In the genomic region with DNA sequence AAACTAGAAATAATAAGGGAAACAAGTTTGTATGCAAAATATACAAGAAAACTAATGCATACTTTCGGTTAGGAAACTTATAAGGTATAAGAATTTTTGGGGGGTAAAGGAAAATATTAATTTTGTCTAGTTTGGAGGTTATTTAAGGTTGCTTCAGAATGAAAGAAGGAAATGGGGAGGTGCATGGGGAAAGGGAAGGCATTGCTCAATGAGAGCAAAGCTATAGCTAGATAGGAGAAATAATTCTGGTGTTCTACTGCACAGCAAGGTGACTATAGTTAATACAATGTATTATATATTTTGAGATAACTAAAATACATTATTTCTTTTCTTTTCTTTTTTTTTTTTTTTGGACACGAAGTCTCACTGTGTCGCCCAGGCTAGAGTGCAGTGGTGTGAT, we compare ENCODE assay signal across 26 cellular contexts. TPM values are rescaled to one million over a fixed set of nuclear protein-coding genes. Genes with fewer than 3 reads are reported as not detected.
"Had no signal": no experiment of that assay in that cellular context is flagged by ENCODE, and none has a peak within 500 bp of the region (broad histone marks: within the 10 kb centered on the region; RNA-seq: fewer than 3 reads in every experiment).

No MANE protein-coding gene starts in this region.

- H3K4me3 Mint-ChIP-seq: activated CD4-positive, alpha-beta memory T cell treated with anti-CD3 and anti-CD28 coated beads, Interleukin-2, amount 10 ng/mL, durations not matched to agents 7 days and 5 days; activated CD4-positive, alpha-beta T cell treated with anti-CD3 and anti-CD28 coated beads, Interleukin-2, amount 10 ng/mL, durations not matched to agents 24 days and 14 days; activated CD8-positive, alpha-beta memory T cell treated with anti-CD3 and anti-CD28 coated beads, Interleukin-2, amount 10 ng/mL, durations not matched to agents 7 days and 5 days; activated naive CD8-positive, alpha-beta T cell; activated T-helper 1 cell treated with anti-CD3 and anti-CD28 coated beads, Interleukin-12 subunit alpha, Interleukin-12 subunit beta, Interleukin-2, Interleukin-4 antibody, amounts not matched to agents 30 ng/mL and 10 ng/mL and 1 ng/mL, durations not matched to agents 14 hours and 24 hours and 36 hours; naive thymus-derived CD8-positive, alpha-beta T cell had no signal

- H3K36me3 Mint-ChIP-seq: activated CD8-positive, alpha-beta memory T cell treated with anti-CD3 and anti-CD28 coated beads, Interleukin-2, amount 10 ng/mL, durations not matched to agents 7 days and 5 days; activated naive CD8-positive, alpha-beta T cell; naive thymus-derived CD8-positive, alpha-beta T cell had no signal

- H3K27me3 ChIP-seq: adrenal gland, dorsolateral prefrontal cortex, esophagus muscularis mucosa, gastrocnemius medialis, ovary, right atrium auricular region, spleen, thyroid gland, upper lobe of right lung had no signal

- H3K4me1 Mint-ChIP-seq: activated CD4-positive, alpha-beta memory T cell treated with anti-CD3 and anti-CD28 coated beads, Interleukin-2, amount 10 ng/mL, durations not matched to agents 7 days and 5 days; activated CD4-positive, alpha-beta T cell treated with anti-CD3 and anti-CD28 coated beads, Interleukin-2, amount 10 ng/mL, durations not matched to agents 24 days and 14 days; activated CD8-positive, alpha-beta memory T cell treated with anti-CD3 and anti-CD28 coated beads, Interleukin-2, amount 10 ng/mL, durations not matched to agents 7 days and 5 days; naive thymus-derived CD8-positive, alpha-beta T cell had no signal

- H3K4me3 ChIP-seq: adrenal gland, dorsolateral prefrontal cortex, esophagus muscularis mucosa, gastrocnemius medialis, left ventricle myocardium inferior, ovary, psoas muscle, right atrium auricular region, spleen, thyroid gland, upper lobe of right lung had no signal

- H3K27ac Mint-ChIP-seq: activated CD4-positive, alpha-beta memory T cell treated with anti-CD3 and anti-CD28 coated beads, Interleukin-2, amount 10 ng/mL, durations not matched to agents 7 days and 5 days; activated CD4-positive, alpha-beta T cell treated with anti-CD3 and anti-CD28 coated beads, Interleukin-2, amount 10 ng/mL, durations not matched to agents 24 days and 14 days; activated CD8-positive, alpha-beta memory T cell treated with anti-CD3 and anti-CD28 coated beads, Interleukin-2, amount 10 ng/mL, durations not matched to agents 7 days and 5 days; activated naive CD8-positive, alpha-beta T cell; activated T-helper 1 cell treated with anti-CD3 and anti-CD28 coated beads, Interleukin-12 subunit alpha, Interleukin-12 subunit beta, Interleukin-2, Interleukin-4 antibody, amounts not matched to agents 30 ng/mL and 10 ng/mL and 1 ng/mL, durations not matched to agents 14 hours and 24 hours and 36 hours had no signal

- DNase-seq: activated CD4-positive, alpha-beta memory T cell treated with anti-CD3 and anti-CD28 coated beads, Interleukin-2, amount 10 ng/mL, durations not matched to agents 7 days and 5 days; activated CD4-positive, alpha-beta T cell treated with anti-CD3 and anti-CD28 coated beads, Interleukin-2, amount 10 ng/mL, durations not matched to agents 24 days and 14 days; activated CD8-positive, alpha-beta memory T cell treated with anti-CD3 and anti-CD28 coated beads, Interleukin-2, amount 10 ng/mL, durations not matched to agents 7 days and 5 days; activated gamma-delta T cell; adrenal gland; central memory CD4-positive, alpha-beta T cell; dorsolateral prefrontal cortex; gastrocnemius medialis; hippocampal formation; left ventricle myocardium inferior; naive thymus-derived CD8-positive, alpha-beta T cell; ovary; psoas muscle; stimulated activated CD4-positive, alpha-beta T cell treated with anti-CD3 and anti-CD28 coated beads, Interleukin-4, amount 100 ng/mL, for 24 hours; stimulated activated naive CD8-positive, alpha-beta T cell treated with anti-CD3 and anti-CD28 coated beads, Interleukin-15, Interleukin-2, amounts not matched to agents 100 U/mL and 50 U/mL, for 24 hours; thyroid gland; upper lobe of right lung had no signal

- H3K9me3 Mint-ChIP-seq: activated CD4-positive, alpha-beta memory T cell treated with anti-CD3 and anti-CD28 coated beads, Interleukin-2, amount 10 ng/mL, durations not matched to agents 7 days and 5 days; activated CD4-positive, alpha-beta T cell treated with anti-CD3 and anti-CD28 coated beads, Interleukin-2, amount 10 ng/mL, durations not matched to agents 24 days and 14 days; activated T-helper 1 cell treated with anti-CD3 and anti-CD28 coated beads, Interleukin-12 subunit alpha, Interleukin-12 subunit beta, Interleukin-2, Interleukin-4 antibody, amounts not matched to agents 30 ng/mL and 10 ng/mL and 1 ng/mL, durations not matched to agents 14 hours and 24 hours and 36 hours; naive thymus-derived CD8-positive, alpha-beta T cell had no signal

- H3K27ac ChIP-seq: adrenal gland, dorsolateral prefrontal cortex, esophagus muscularis mucosa, gastrocnemius medialis, left ventricle myocardium inferior, ovary, psoas muscle, right atrium auricular region, spleen, thyroid gland, upper lobe of right lung, VCaP had no signal

RNA-seq across cellular contexts. Expression of gene MYMX, which starts 5.4 kb away (rescaled TPM):
- total RNA-seq: activated CD4-positive, alpha-beta memory T cell treated with anti-CD3 and anti-CD28 coated beads, Interleukin-2, amount 10 ng/mL, durations not matched to agents 7 days and 5 days; activated CD4-positive, alpha-beta T cell treated with anti-CD3 and anti-CD28 coated beads, Interleukin-2, amount 10 ng/mL, durations not matched to agents 24 days and 14 days; activated CD8-positive, alpha-beta memory T cell treated with anti-CD3 and anti-CD28 coated beads, Interleukin-2, amount 10 ng/mL, durations not matched to agents 7 days and 5 days; activated T-helper 1 cell treated with anti-CD3 and anti-CD28 coated beads, Interleukin-12 subunit alpha, Interleukin-12 subunit beta, Interleukin-2, Interleukin-4 antibody, amounts not matched to agents 30 ng/mL and 10 ng/mL and 1 ng/mL, durations not matched to agents 14 hours and 24 hours and 36 hours; astrocyte; dorsolateral prefrontal cortex; esophagus muscularis mucosa; gastrocnemius medialis; lung microvascular endothelial cell; naive thymus-derived CD8-positive, alpha-beta T cell; right atrium auricular region; T-helper 2 cell treated with Interferon-gamma antibody and Interleukin-4, amounts not matched to agents 100 ng/mL and 5 ng/mL, for 36 hours; thyroid gland had no signal

RNA-seq across cellular contexts. Expression of gene CAPN11, which starts 52.7 kb away (rescaled TPM):
- total RNA-seq: activated CD8-positive, alpha-beta memory T cell treated with anti-CD3 and anti-CD28 coated beads, Interleukin-2, amount 10 ng/mL, durations not matched to agents 7 days and 5 days; activated T-helper 1 cell treated with anti-CD3 and anti-CD28 coated beads, Interleukin-12 subunit alpha, Interleukin-12 subunit beta, Interleukin-2, Interleukin-4 antibody, amounts not matched to agents 30 ng/mL and 10 ng/mL and 1 ng/mL, durations not matched to agents 14 hours and 24 hours and 36 hours; astrocyte; naive thymus-derived CD8-positive, alpha-beta T cell; T-helper 2 cell treated with Interferon-gamma antibody and Interleukin-4, amounts not matched to agents 100 ng/mL and 5 ng/mL, for 36 hours had no signal
